ENCODE assay signal across 27 cellular contexts in the genomic region with DNA sequence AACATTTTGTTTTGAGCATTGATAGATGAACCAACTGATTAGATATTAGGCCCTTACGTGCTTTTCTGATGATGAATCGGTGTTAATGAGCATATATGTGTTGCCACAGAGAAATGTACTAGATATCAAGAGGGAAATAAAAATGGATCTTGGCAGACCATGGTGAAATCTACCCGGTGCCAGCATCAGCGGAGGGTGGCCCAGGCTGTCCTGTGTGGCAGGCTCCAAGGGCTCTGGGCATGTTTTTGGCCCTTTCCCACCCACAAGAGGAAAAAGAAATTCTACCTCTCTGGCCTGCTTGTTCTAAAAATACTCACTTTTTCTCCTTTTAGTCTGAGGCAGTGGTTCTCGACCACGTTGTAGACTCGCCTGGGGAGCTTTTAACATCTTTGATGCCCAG.
"Had no signal": no experiment of that assay in that cellular context is flagged by ENCODE, and none has a peak within 500 bp of the region (broad histone marks: within the 10 kb centered on the region; RNA-seq: fewer than 3 reads in every experiment).

No MANE protein-coding gene starts in this region.

- H3K27ac ChIP-seq: cardiac muscle cell, foreskin keratinocyte, neutrophil, right lobe of liver, skin epidermis, thyroid gland, upper lobe of left lung had no signal

- H3K4me3 ChIP-seq: cardiac muscle cell, right lobe of liver, skin epidermis, thyroid gland, upper lobe of left lung had no signal

- DNase-seq: activated CD4-positive, alpha-beta memory T cell treated with anti-CD3 and anti-CD28 coated beads, Interleukin-2, amount 10 ng/mL, durations not matched to agents 7 days and 5 days; activated CD4-positive, alpha-beta T cell treated with anti-CD3 and anti-CD28 coated beads for 1 hour; activated CD4-positive, alpha-beta T cell treated with anti-CD3 and anti-CD28 coated beads, Interleukin-2, amount 10 ng/mL, durations not matched to agents 7 days and 5 days; activated naive CD4-positive, alpha-beta T cell; activated T-cell treated with anti-CD3 and anti-CD28 coated beads, Interleukin-2, amount 50 U/mL, for 48 hours; endodermal cell; kidney glomerular epithelial cell; mammary epithelial cell; naive B cell; nephron progenitor cell; right lobe of liver; stimulated activated CD4-positive, alpha-beta T cell treated with anti-CD3 and anti-CD28 coated beads, Interleukin-1b, Interleukin-23, amount 100 ng/mL, for 48 hours; stimulated activated CD4-positive, alpha-beta T cell treated with anti-CD3 and anti-CD28 coated beads, Interleukin-4, amount 100 ng/mL, for 4 hours; stimulated activated CD8-positive, alpha-beta memory T cell treated with anti-CD3 and anti-CD28 coated beads, Interleukin-4, amount 100 ng/mL, for 48 hours; stimulated activated naive CD8-positive, alpha-beta T cell treated with anti-CD3 and anti-CD28 coated beads, Interleukin-15, amount 100 ng/mL, for 72 hours; T-helper 2 cell; thyroid gland; upper lobe of left lung had no signal

- H3K27me3 Mint-ChIP-seq: activated CD4-positive, alpha-beta memory T cell treated with anti-CD3 and anti-CD28 coated beads, Interleukin-2, amount 10 ng/mL, durations not matched to agents 7 days and 5 days; brain; naive B cell; stimulated activated memory B cell treated with anti-CD40 and anti-IgM and Interleukin-4, amounts not matched to agents 10 μg/mL and 1 μg/mL and 100 μg/mL, for 72 hours; stimulated activated naive CD8-positive, alpha-beta T cell treated with anti-CD3 and anti-CD28 coated beads, Interleukin-15, amount 100 ng/mL, for 72 hours had no signal

- H3K9me3 Mint-ChIP-seq: activated CD4-positive, alpha-beta memory T cell treated with anti-CD3 and anti-CD28 coated beads, Interleukin-2, amount 10 ng/mL, durations not matched to agents 7 days and 5 days; activated CD4-positive, alpha-beta T cell treated with anti-CD3 and anti-CD28 coated beads, Interleukin-2, amount 10 ng/mL, durations not matched to agents 7 days and 5 days; activated naive CD4-positive, alpha-beta T cell treated with anti-CD3 and anti-CD28 coated beads, Interleukin-2, amount 50 U/mL, for 72 hours; brain; dendritic cell treated with granulocyte-macrophage colony-stimulating factor and Interleukin-4, amounts not matched to agents 40 ng/mL and 50 ng/mL, for 4 days; endodermal cell; nephron progenitor cell; stimulated activated memory B cell treated with anti-CD40 and anti-IgM and Interleukin-4, amounts not matched to agents 10 μg/mL and 1 μg/mL and 100 μg/mL, for 72 hours; stimulated activated naive CD8-positive, alpha-beta T cell treated with anti-CD3 and anti-CD28 coated beads, Interleukin-15, amount 100 ng/mL, for 72 hours had no signal

- H3K36me3 ChIP-seq: cardiac muscle cell, neutrophil, thyroid gland had no signal

- H3K27me3 ChIP-seq: cardiac muscle cell, foreskin keratinocyte, neutrophil, right lobe of liver, thyroid gland, upper lobe of left lung had no signal

- H3K4me3 Mint-ChIP-seq: activated CD4-positive, alpha-beta memory T cell treated with anti-CD3 and anti-CD28 coated beads, Interleukin-2, amount 10 ng/mL, durations not matched to agents 7 days and 5 days; activated CD4-positive, alpha-beta T cell treated with anti-CD3 and anti-CD28 coated beads, Interleukin-2, amount 10 ng/mL, durations not matched to agents 7 days and 5 days; brain; dendritic cell treated with granulocyte-macrophage colony-stimulating factor and Interleukin-4, amounts not matched to agents 40 ng/mL and 50 ng/mL, for 4 days; endodermal cell; naive B cell; nephron progenitor cell; stimulated activated memory B cell treated with anti-CD40 and anti-IgM and Interleukin-4, amounts not matched to agents 10 μg/mL and 1 μg/mL and 100 μg/mL, for 72 hours; stimulated activated naive CD8-positive, alpha-beta T cell treated with anti-CD3 and anti-CD28 coated beads, Interleukin-15, amount 100 ng/mL, for 72 hours had no signal

- ATAC-seq: activated naive CD4-positive, alpha-beta T cell treated with anti-CD3 and anti-CD28 coated beads, Interleukin-2, amount 50 U/mL, for 72 hours; esophagus mucosa; foreskin keratinocyte; right lobe of liver; stimulated activated memory B cell treated with anti-CD40 and anti-IgM and Interleukin-4, amounts not matched to agents 10 μg/mL and 1 μg/mL and 100 μg/mL, for 72 hours; stimulated activated naive CD8-positive, alpha-beta T cell treated with anti-CD3 and anti-CD28 coated beads, Interleukin-15, amount 100 ng/mL, for 72 hours had no signal

- H3K27ac Mint-ChIP-seq: activated CD4-positive, alpha-beta memory T cell treated with anti-CD3 and anti-CD28 coated beads, Interleukin-2, amount 10 ng/mL, durations not matched to agents 7 days and 5 days; activated CD4-positive, alpha-beta T cell treated with anti-CD3 and anti-CD28 coated beads, Interleukin-2, amount 10 ng/mL, durations not matched to agents 7 days and 5 days; activated naive CD4-positive, alpha-beta T cell treated with anti-CD3 and anti-CD28 coated beads, Interleukin-2, amount 50 U/mL, for 72 hours; dendritic cell treated with granulocyte-macrophage colony-stimulating factor and Interleukin-4, amounts not matched to agents 40 ng/mL and 50 ng/mL, for 4 days; endodermal cell; stimulated activated memory B cell treated with anti-CD40 and anti-IgM and Interleukin-4, amounts not matched to agents 10 μg/mL and 1 μg/mL and 100 μg/mL, for 72 hours had no signal

- H3K4me1 ChIP-seq: foreskin keratinocyte, right lobe of liver, thyroid gland had no signal

- H3K4me1 Mint-ChIP-seq: activated CD4-positive, alpha-beta T cell treated with anti-CD3 and anti-CD28 coated beads, Interleukin-2, amount 10 ng/mL, durations not matched to agents 7 days and 5 days; endodermal cell; nephron progenitor cell; stimulated activated memory B cell treated with anti-CD40 and anti-IgM and Interleukin-4, amounts not matched to agents 10 μg/mL and 1 μg/mL and 100 μg/mL, for 72 hours; stimulated activated naive CD8-positive, alpha-beta T cell treated with anti-CD3 and anti-CD28 coated beads, Interleukin-15, amount 100 ng/mL, for 72 hours had no signal

- H3K9me3 ChIP-seq: neutrophil, right lobe of liver, thyroid gland, upper lobe of left lung had no signal

- H3K36me3 Mint-ChIP-seq: activated naive CD4-positive, alpha-beta T cell treated with anti-CD3 and anti-CD28 coated beads, Interleukin-2, amount 50 U/mL, for 72 hours; naive B cell; stimulated activated memory B cell treated with anti-CD40 and anti-IgM and Interleukin-4, amounts not matched to agents 10 μg/mL and 1 μg/mL and 100 μg/mL, for 72 hours had no signal
